In the genomic region with DNA sequence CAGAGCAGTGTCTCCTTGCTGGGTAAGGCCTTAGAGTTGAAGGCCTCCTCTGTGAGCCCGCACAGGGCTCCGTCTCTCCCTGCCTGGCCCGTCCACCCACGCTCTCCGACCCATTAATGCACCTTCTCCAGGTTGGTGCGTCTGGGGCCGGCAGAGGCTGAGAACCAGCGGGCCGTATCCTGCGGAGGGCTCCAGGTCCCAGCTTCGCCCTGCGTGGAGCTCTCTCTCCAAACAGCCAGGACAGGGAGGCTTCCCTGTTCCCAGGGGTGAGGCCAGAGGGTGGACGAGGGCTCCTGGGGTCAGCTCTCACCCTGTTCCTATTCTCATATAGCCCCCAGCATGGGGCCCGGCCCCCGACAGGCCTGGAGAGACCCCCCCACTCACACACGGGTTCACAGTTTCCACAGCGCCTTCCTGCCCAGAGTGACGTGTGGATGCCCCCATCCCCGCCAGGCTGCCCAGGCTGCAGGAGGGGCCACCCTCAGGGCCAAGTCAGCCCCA, we compare ENCODE assay signal across 17 cellular contexts. TPM values are rescaled to one million over a fixed set of nuclear protein-coding genes. Genes with fewer than 3 reads are reported as not detected.
A peak's percentile ranks its signal among the peaks of the same experiment; 100 is the strongest.
DNase-seq lines count a peak whose midpoint lies in the region; ATAC-seq and TF ChIP-seq lines count a peak whose summit lies in the region.
"Had no signal": no experiment of that assay in that cellular context is flagged by ENCODE, and none has a peak within 500 bp of the region (broad histone marks: within the 10 kb centered on the region; RNA-seq: fewer than 3 reads in every experiment).

No MANE protein-coding gene starts in this region.

- H3F3A ChIP-seq in neural cell (ENCODE audit: insufficient read depth, low read length, poor library complexity, severe bottlenecking) = no peaks in the 10 kb centered on the region

- peak in 2 of 3 donors; percentile 32 to 62 for DNase-seq in right cardiac atrium
- no peak for DNase-seq in Right ventricle myocardium superior
- no peak for DNase-seq in central memory CD8-positive, alpha-beta T cell (ENCODE audit: low spot score in 2 of 2)
- DNase-seq in HAP-1 (ENCODE audit: low spot score in 2 of 2) = no peak
- no peak for DNase-seq in HFFc6
- no peak for DNase-seq in GM10266 (ENCODE audit: extremely low spot score)
- DNase-seq: 8988T; DMS 273 treated with DMSO at 0.1 percent for 48 hours; HCEC 1CT; NCI-H1105 treated with DMSO at 0.1 percent for 48 hours; NCI-H187 treated with DMSO at 0.1 percent for 48 hours; NCI-H2171; NCI-H446; NK-92 treated with Interleukin-12 subunit alpha and Interleukin-12 subunit beta, amount 100 ng/mL, for 24 hours; OCI-M1 had no signal

- no peak overlapping the region for H3K4me3 Mint-ChIP-seq in central memory CD8-positive, alpha-beta T cell
- no peak overlapping the region for H3K4me3 Mint-ChIP-seq in HFFc6

- H3K79me2 ChIP-seq in neural cell (replicated peaks; ENCODE audit: insufficient read depth, low read length) = no peaks in the 10 kb centered on the region

- H3K27me3 ChIP-seq in right cardiac atrium (ENCODE audit: control insufficient read depth, insufficient read depth) = no peaks in the 10 kb centered on the region
- H3K27me3 ChIP-seq in neural cell (ENCODE audit: insufficient read depth, low read depth, low read length) = no peaks in the 10 kb centered on the region
- no peaks in the 10 kb centered on the region for H3K27me3 ChIP-seq in HAP-1 (ENCODE audit: low read depth)

- no peaks in the 10 kb centered on the region for H4K20me1 ChIP-seq in neural cell (ENCODE audit: insufficient read depth)

- ATAC-seq in right cardiac atrium (no peak), Right ventricle myocardium superior (ENCODE audit: poor library complexity) (no peak), GM18511 (IDR thresholded peaks at IDR 0.05; ENCODE audit: unreplicated experiment) (no peak)
- no peak for ATAC-seq in central memory CD8-positive, alpha-beta T cell (replicated peaks; ENCODE audit: extremely low read depth, poor library complexity, severe bottlenecking)

- H3K27me3 Mint-ChIP-seq in central memory CD8-positive, alpha-beta T cell = no peaks in the 10 kb centered on the region
- H3K27me3 Mint-ChIP-seq in HFFc6 (ENCODE audit: insufficient read depth) = no peaks in the 10 kb centered on the region; the same call in none of the 2 replicates

- intact Hi-C loops in right cardiac atrium (cut with DNase I) = loop anchor here in 1 of 4 donors (10.0 kb wide), 1 partner anchor 154 kb away; no protein-coding TSS in a partner anchor
- intact Hi-C loops in Right ventricle myocardium superior (cut with DNase I) = loop anchor here (5.0 kb wide), 1 partner anchor 261 kb away; no protein-coding TSS in a partner anchor

- TF ChIP-seq CTCF in neural cell (IDR thresholded peaks at IDR 0.05; ENCODE audit: poor library complexity, severe bottlenecking) (no peak), HFFc6 (IDR thresholded peaks at IDR 0.05) (no peak), GM10266 (IDR thresholded peaks at IDR 0.05; ENCODE audit: control insufficient read depth, insufficient read depth, low read depth, missing control alignments) (no peak)

- H3K9me2 ChIP-seq in neural cell (ENCODE audit: insufficient read depth, low read length) = no peaks in the 10 kb centered on the region

- WGBS in right cardiac atrium = 87% methylated on average over 19 of the region's 19 CpGs

- TF ChIP-seq EP300 in neural cell (conservative IDR thresholded peaks at IDR 0.05; ENCODE audit: poor library complexity, severe bottlenecking) = no peak

- peaks cover 31% of the 10 kb centered on the region for H3K36me3 Mint-ChIP-seq in central memory CD8-positive, alpha-beta T cell (ENCODE audit: insufficient read depth)
- H3K36me3 Mint-ChIP-seq in HFFc6 (ENCODE audit: low read depth) = no peaks in the 10 kb centered on the region

- H3K27ac ChIP-seq in right cardiac atrium (ENCODE audit: low read length) (no peak overlapping the region), neural cell (ENCODE audit: low read length) (peak overlapping the region; percentile 24)

- no peaks in the 10 kb centered on the region for H3K9me3 Mint-ChIP-seq in central memory CD8-positive, alpha-beta T cell
- H3K9me3 Mint-ChIP-seq in HFFc6 = no peaks in the 10 kb centered on the region

- H3K36me3 ChIP-seq in neural cell (ENCODE audit: insufficient read depth, low read length) (no peaks in the 10 kb centered on the region), HAP-1 (replicated peaks) (no peaks in the 10 kb centered on the region)

- H3K9me3 ChIP-seq in right cardiac atrium (ENCODE audit: control insufficient read depth, low read length) (no peaks in the 10 kb centered on the region), neural cell (ENCODE audit: low read length) (no peaks in the 10 kb centered on the region), HAP-1 (no peaks in the 10 kb centered on the region)

- peaks cover 7% of the 10 kb centered on the region for H3K4me1 Mint-ChIP-seq in central memory CD8-positive, alpha-beta T cell
- H3K4me1 Mint-ChIP-seq in HFFc6 (ENCODE audit: low read depth) = no peaks in the 10 kb centered on the region

- in situ Hi-C loops in HAP-1 (cut with MboI; ENCODE audit: low sequenced_read_pairs) = no loop called here

- H3K4me1 ChIP-seq in right cardiac atrium (ENCODE audit: control insufficient read depth, insufficient read depth, low read length) = no peaks in the 10 kb centered on the region
- H3K4me1 ChIP-seq in HAP-1 = no peaks in the 10 kb centered on the region

- H3K9ac ChIP-seq in neural cell (ENCODE audit: low read length) = peak overlapping the region; percentile 12

- peak overlapping the region; percentile 69 for H3K27ac Mint-ChIP-seq in central memory CD8-positive, alpha-beta T cell (ENCODE audit: low read depth)
- H3K27ac Mint-ChIP-seq in HFFc6 = no peak overlapping the region

- no peak for TF ChIP-seq RAD21 in neural cell (conservative IDR thresholded peaks at IDR 0.05)

- H3K4me3 ChIP-seq in right cardiac atrium (ENCODE audit: low read length) (no peak overlapping the region), neural cell (ENCODE audit: low read length) (peak overlapping the region; percentile 27), HAP-1 (no peak overlapping the region)

- no peak overlapping the region for H2AFZ ChIP-seq in neural cell (ENCODE audit: low read depth, low read length)

- H3K4me2 ChIP-seq in neural cell (ENCODE audit: low read length) = no peak overlapping the region

TF ChIP-seq in neural cell, 6 proteins besides CTCF, POLR2A, EP300 and RAD21:
- TF ChIP-seq REST (IDR thresholded peaks at IDR 0.05; ENCODE audit: borderline replicate concordance) = no peak
- TF ChIP-seq POLR2AphosphoS5 (IDR thresholded peaks at IDR 0.05) = no peak
- no peak for TF ChIP-seq EZH2 (IDR thresholded peaks at IDR 0.05; ENCODE audit: borderline replicate concordance, insufficient read depth, low read length, poor library complexity, severe bottlenecking)
- no peak for TF ChIP-seq MXI1 (conservative IDR thresholded peaks at IDR 0.05; ENCODE audit: poor library complexity, severe bottlenecking)
- TF ChIP-seq SMC3 (conservative IDR thresholded peaks at IDR 0.05; ENCODE audit: poor library complexity) = no peak
- TF ChIP-seq TAF1 (IDR thresholded peaks at IDR 0.05; ENCODE audit: low read depth) = no peak

RNA-seq across cellular contexts. Expression of gene GET4, which starts 34.6 kb away (rescaled TPM):
- total RNA-seq in right cardiac atrium (10 to 100 TPM; 20.1 to 23.6 (median 22.2) TPM), Right ventricle myocardium superior (20.6 TPM)
- polyA plus RNA-seq in right cardiac atrium (22.2 TPM), neural cell (63.8 and 85.7 TPM in 2 replicates)
- polyA minus RNA-seq in neural cell = 31.5 and 33.6 TPM in 2 replicates
- 10 to 100 TPM; 21.3 to 26.3 (median 25.5) TPM for total RNA-seq in HFFc6 (2021; fragmentation: NEBNext Ultra II Directional; extraction: Animal tissue kit (Norgen Biotek cat#: 25700))

RNA-seq across cellular contexts. Expression of gene ADAP1, which starts 43.5 kb away (rescaled TPM):
- total RNA-seq in right cardiac atrium (1 to 10 TPM; 4.8 to 7.1 (median 6.4) TPM), Right ventricle myocardium superior (6.4 TPM)
- polyA plus RNA-seq in right cardiac atrium (8.4 TPM), neural cell (76.8 and 96.1 TPM in 2 replicates)
- 65.8 and 72.1 TPM in 2 replicates for polyA minus RNA-seq in neural cell
- 1 to 10 TPM in 2 of 6 experiments, under 1 TPM in 4; 0.64 to 1.1 (median 0.90) TPM for total RNA-seq in HFFc6 (2021; fragmentation: NEBNext Ultra II Directional; extraction: Animal tissue kit (Norgen Biotek cat#: 25700))

Comparison
In these comparisons a context has a peak if more than half of its experiments do, and no peak if none do; other contexts are left out.
1. DNase-seq: peak in right cardiac atrium (2 of 3); none in Right ventricle myocardium superior (single experiment), central memory CD8-positive, alpha-beta T cell (0 of 2), HAP-1 (0 of 2), HFFc6 (single experiment) and GM10266 (single experiment).